In the genomic region with DNA sequence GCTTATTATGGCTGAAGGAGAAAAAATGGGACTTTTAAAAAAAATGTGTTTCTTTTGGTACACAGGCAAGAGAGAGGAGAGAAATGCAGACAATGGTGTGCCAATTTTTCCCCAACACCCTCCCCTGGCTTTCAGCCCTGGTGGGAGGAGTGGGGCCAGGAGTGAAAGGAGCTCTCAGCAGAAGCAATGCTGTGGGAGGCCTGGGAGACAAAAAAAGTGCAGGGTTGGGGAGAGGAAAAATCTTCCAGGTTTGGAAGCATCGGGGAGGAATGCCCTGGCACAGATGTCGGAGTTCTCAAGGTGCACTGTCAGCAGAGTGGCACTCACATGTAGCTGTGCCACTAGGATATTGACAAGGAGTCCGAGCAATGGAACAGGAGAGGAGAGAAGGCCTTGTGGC, we compare ENCODE assay signal across 19 cellular contexts.
"Had no signal": no experiment of that assay in that cellular context is flagged by ENCODE, and none has a peak within 500 bp of the region (broad histone marks: within the 10 kb centered on the region; RNA-seq: fewer than 3 reads in every experiment).

No MANE protein-coding gene starts in this region.

- H3K36me3 ChIP-seq: ascending aorta, cardiac muscle cell, esophagus squamous epithelium, heart left ventricle, left lung, ovary, suprapubic skin had no signal

- H3K27ac ChIP-seq: ascending aorta, cardiac muscle cell, esophagus squamous epithelium, heart left ventricle, left lung, ovary, suprapubic skin had no signal

- H3K9me3 ChIP-seq: ascending aorta, esophagus squamous epithelium, left lung, ovary, suprapubic skin had no signal

- H3K4me3 ChIP-seq: ascending aorta, cardiac muscle cell, esophagus squamous epithelium, heart left ventricle, left lung, ovary, suprapubic skin had no signal

- H3K4me1 Mint-ChIP-seq: activated naive CD8-positive, alpha-beta T cell treated with anti-CD3 and anti-CD28 coated beads, Interleukin-2, amount 50 U/mL, for 24 hours had no signal

- FAIRE-seq: endometrium had no signal

- ATAC-seq: activated CD8-positive, alpha-beta T cell treated with anti-CD3 and anti-CD28 coated beads for 36 hours; activated naive CD8-positive, alpha-beta T cell treated with anti-CD3 and anti-CD28 coated beads, Interleukin-2, amount 50 U/mL, for 24 hours; heart left ventricle; left lung; natural killer cell treated with Interleukin-12 subunit alpha and Interleukin-12 subunit beta and Interleukin-15 and Interleukin-18, amount 100 ng/mL, for 72 hours; stimulated activated naive CD8-positive, alpha-beta T cell treated with anti-CD3 and anti-CD28 coated beads, Interleukin-15, Interleukin-2, amounts not matched to agents 100 U/mL and 50 U/mL, for 24 hours had no signal

- H3K36me3 Mint-ChIP-seq: natural killer cell treated with Interleukin-12 subunit alpha and Interleukin-12 subunit beta and Interleukin-15 and Interleukin-18, amount 100 ng/mL, for 72 hours; type B pancreatic cell had no signal

- H3K4me1 ChIP-seq: ascending aorta, heart left ventricle, left lung had no signal

- H3K27me3 ChIP-seq: ascending aorta, cardiac muscle cell, ovary had no signal

- H3K4me3 Mint-ChIP-seq: activated CD8-positive, alpha-beta T cell treated with anti-CD3 and anti-CD28 coated beads for 36 hours; activated naive CD8-positive, alpha-beta T cell treated with anti-CD3 and anti-CD28 coated beads, Interleukin-2, amount 50 U/mL, for 24 hours; activated T-helper 1 cell treated with anti-CD3 and anti-CD28 coated beads, Interleukin-12 subunit alpha, Interleukin-12 subunit beta, Interleukin-2, Interleukin-4 antibody, amounts not matched to agents 30 ng/mL and 10 ng/mL and 1 ng/mL, durations not matched to agents 14 hours and 24 hours and 36 hours; natural killer cell treated with Interleukin-12 subunit alpha and Interleukin-12 subunit beta and Interleukin-15 and Interleukin-18, amount 100 ng/mL, for 72 hours had no signal

- H3K27ac Mint-ChIP-seq: activated CD8-positive, alpha-beta T cell treated with anti-CD3 and anti-CD28 coated beads for 36 hours; activated naive CD8-positive, alpha-beta T cell treated with anti-CD3 and anti-CD28 coated beads, Interleukin-2, amount 50 U/mL, for 24 hours; activated T-helper 1 cell treated with anti-CD3 and anti-CD28 coated beads, Interleukin-12 subunit alpha, Interleukin-12 subunit beta, Interleukin-2, Interleukin-4 antibody, amounts not matched to agents 30 ng/mL and 10 ng/mL and 1 ng/mL, durations not matched to agents 14 hours and 24 hours and 36 hours; natural killer cell treated with Interleukin-12 subunit alpha and Interleukin-12 subunit beta and Interleukin-15 and Interleukin-18, amount 100 ng/mL, for 72 hours had no signal

- H3K9me3 Mint-ChIP-seq: activated CD8-positive, alpha-beta T cell treated with anti-CD3 and anti-CD28 coated beads for 36 hours; activated naive CD8-positive, alpha-beta T cell treated with anti-CD3 and anti-CD28 coated beads, Interleukin-2, amount 50 U/mL, for 24 hours; activated T-helper 1 cell treated with anti-CD3 and anti-CD28 coated beads, Interleukin-12 subunit alpha, Interleukin-12 subunit beta, Interleukin-2, Interleukin-4 antibody, amounts not matched to agents 30 ng/mL and 10 ng/mL and 1 ng/mL, durations not matched to agents 14 hours and 24 hours and 36 hours; natural killer cell treated with Interleukin-12 subunit alpha and Interleukin-12 subunit beta and Interleukin-15 and Interleukin-18, amount 100 ng/mL, for 72 hours; type B pancreatic cell had no signal

- DNase-seq: activated CD4-positive, alpha-beta T cell treated with anti-CD3 and anti-CD28 coated beads for 4 hours; activated CD8-positive, alpha-beta T cell treated with anti-CD3 and anti-CD28 coated beads for 36 hours; activated naive CD4-positive, alpha-beta T cell treated with Interleukin-2 at 50 U/mL for 16 hours; activated naive CD8-positive, alpha-beta T cell treated with anti-CD3 and anti-CD28 coated beads, Interleukin-2, amount 50 U/mL, for 24 hours; esophagus squamous epithelium; heart left ventricle; left lung; mesenchymal stem cell; ovary; stimulated activated CD4-positive, alpha-beta T cell treated with anti-CD3 and anti-CD28 coated beads, Interleukin-12 subunit alpha, Interleukin-12 subunit beta, amount 100 ng/mL, for 4 hours; stimulated activated naive CD8-positive, alpha-beta T cell treated with anti-CD3 and anti-CD28 coated beads, Interleukin-15, Interleukin-2, amounts not matched to agents 100 U/mL and 50 U/mL, for 24 hours; T-helper 9 cell had no signal
